20 cellular contexts compared by ENCODE assay signal in genomic region chr2:130346041-130346740, GRCh38. TPM values are rescaled to one million over a fixed set of nuclear protein-coding genes. Genes with fewer than 3 reads are reported as not detected.
DNase-seq lines count a peak whose midpoint lies in the region; ATAC-seq and TF ChIP-seq lines count a peak whose summit lies in the region.
"Had no signal": no experiment of that assay in that cellular context is flagged by ENCODE, and none has a peak within 500 bp of the region (broad histone marks: within the 10 kb centered on the region; RNA-seq: fewer than 3 reads in every experiment).

No MANE protein-coding gene starts in this region.

- peaks cover 55% of the 10 kb centered on the region for H3K36me3 Mint-ChIP-seq in activated CD8-positive, alpha-beta T cell treated with anti-CD3 and anti-CD28 coated beads for 36 hours (ENCODE audit: low read depth)
- H3K36me3 Mint-ChIP-seq in activated CD8-positive, alpha-beta T cell treated with anti-CD3 and anti-CD28 coated beads, Interleukin-2, amount 10 ng/mL, durations not matched to agents 7 days and 5 days (ENCODE audit: low read depth): peaks cover 56% of the 10 kb centered on the region
- peaks cover 62% of the 10 kb centered on the region for H3K36me3 Mint-ChIP-seq in activated naive CD8-positive, alpha-beta T cell treated with anti-CD3 and anti-CD28 coated beads, Interleukin-2, amount 50 U/mL, for 24 hours (ENCODE audit: low read depth)
- H3K36me3 Mint-ChIP-seq in nephron (ENCODE audit: low read depth): peaks cover 51% of the 10 kb centered on the region

- no peak for TF ChIP-seq CTCF in activated CD8-positive, alpha-beta T cell treated with anti-CD3 and anti-CD28 coated beads for 36 hours (IDR thresholded peaks at IDR 0.05)
- TF ChIP-seq CTCF in DND-41 (IDR thresholded peaks at IDR 0.05; ENCODE audit: borderline replicate concordance, extremely low read depth, low read length, poor library complexity, severe bottlenecking): no peak
- TF ChIP-seq CTCF in nephron (IDR thresholded peaks at IDR 0.05; ENCODE audit: unreplicated experiment in 3 of 3): no peak

- POLR2A ChIA-PET in activated CD8-positive, alpha-beta T cell treated with anti-CD3 and anti-CD28 coated beads for 36 hours (lab: Charles Lee): interaction anchor here (0.6 kb wide), 1 partner anchor 43 kb away, joined by 3 read pairs; no protein-coding TSS in a partner anchor
- POLR2A ChIA-PET in activated CD8-positive, alpha-beta T cell treated with anti-CD3 and anti-CD28 coated beads, Interleukin-2, amount 10 ng/mL, durations not matched to agents 7 days and 5 days (lab: Charles Lee): no interaction called here

- peaks cover 46% of the 10 kb centered on the region for H3K36me3 ChIP-seq in DND-41 (ENCODE audit: insufficient read depth, low read length)

- intact Hi-C loops in activated CD8-positive, alpha-beta T cell treated with anti-CD3 and anti-CD28 coated beads for 36 hours (cut with micrococcal nuclease): no loop called here

- CTCF ChIA-PET in activated CD8-positive, alpha-beta T cell treated with anti-CD3 and anti-CD28 coated beads for 36 hours (lab: Charles Lee): no interaction called here
- CTCF ChIA-PET in activated CD8-positive, alpha-beta T cell treated with anti-CD3 and anti-CD28 coated beads, Interleukin-2, amount 10 ng/mL, durations not matched to agents 7 days and 5 days (lab: Charles Lee): interaction anchor here (1.7 kb wide), 1 partner anchor 10 kb away, joined by 5 read pairs; the partner anchor contains the start of gene PTPN18

- no peak overlapping the region for H3K27ac ChIP-seq in DND-41 (ENCODE audit: low read length)
- H3K27ac ChIP-seq: A549, left ventricle myocardium inferior, RWPE1, thyroid gland had no signal

- H3K9me3 ChIP-seq in DND-41 (ENCODE audit: insufficient read depth, low read length, severe bottlenecking): no peaks in the 10 kb centered on the region
- H3K9me3 ChIP-seq: A549, left ventricle myocardium inferior, thyroid gland had no signal

- no peak for ATAC-seq in activated CD8-positive, alpha-beta T cell treated with anti-CD3 and anti-CD28 coated beads for 36 hours
- no peak for ATAC-seq in activated CD8-positive, alpha-beta T cell treated with anti-CD3 and anti-CD28 coated beads, Interleukin-2, amount 10 ng/mL, durations not matched to agents 7 days and 5 days
- no peak for ATAC-seq in DND-41 (ENCODE audit: insufficient read depth, low read depth)
- ATAC-seq in activated naive CD8-positive, alpha-beta T cell treated with anti-CD3 and anti-CD28 coated beads, Interleukin-2, amount 50 U/mL, for 24 hours: no peak
- ATAC-seq in HG02623 (IDR thresholded peaks at IDR 0.05; ENCODE audit: unreplicated experiment): no peak
- ATAC-seq: A549; activated CD8-positive, alpha-beta memory T cell treated with anti-CD3 and anti-CD28 coated beads, Interleukin-2, amount 10 ng/mL, durations not matched to agents 7 days and 5 days had no signal

- no peaks in the 10 kb centered on the region for H3K27me3 Mint-ChIP-seq in activated CD8-positive, alpha-beta T cell treated with anti-CD3 and anti-CD28 coated beads for 36 hours
- no peaks in the 10 kb centered on the region for H3K27me3 Mint-ChIP-seq in activated CD8-positive, alpha-beta T cell treated with anti-CD3 and anti-CD28 coated beads, Interleukin-2, amount 10 ng/mL, durations not matched to agents 7 days and 5 days (ENCODE audit: low read depth)
- no peaks in the 10 kb centered on the region for H3K27me3 Mint-ChIP-seq in activated naive CD8-positive, alpha-beta T cell treated with anti-CD3 and anti-CD28 coated beads, Interleukin-2, amount 50 U/mL, for 24 hours
- H3K27me3 Mint-ChIP-seq in nephron (ENCODE audit: low read depth): no peaks in the 10 kb centered on the region
- H3K27me3 Mint-ChIP-seq: activated CD8-positive, alpha-beta memory T cell treated with anti-CD3 and anti-CD28 coated beads, Interleukin-2, amount 10 ng/mL, durations not matched to agents 7 days and 5 days had no signal

- no peak overlapping the region for H3K9ac ChIP-seq in DND-41 (ENCODE audit: low read depth, low read length)

- no peak overlapping the region for H2AFZ ChIP-seq in DND-41 (ENCODE audit: low read depth, low read length)

- H3K4me3 ChIP-seq in DND-41 (ENCODE audit: low read depth in 1 of 2, low read length in 2 of 2): no peak overlapping the region
- H3K4me3 ChIP-seq: A549, left ventricle myocardium inferior, thyroid gland had no signal

- H3K4me1 ChIP-seq in DND-41 (ENCODE audit: insufficient read depth, low read length): peaks cover 27% of the 10 kb centered on the region

- peak overlapping the region; percentile 4 for H3K27ac Mint-ChIP-seq in activated CD8-positive, alpha-beta T cell treated with anti-CD3 and anti-CD28 coated beads for 36 hours
- H3K27ac Mint-ChIP-seq in activated CD8-positive, alpha-beta T cell treated with anti-CD3 and anti-CD28 coated beads, Interleukin-2, amount 10 ng/mL, durations not matched to agents 7 days and 5 days: no peak overlapping the region
- H3K27ac Mint-ChIP-seq in activated naive CD8-positive, alpha-beta T cell treated with anti-CD3 and anti-CD28 coated beads, Interleukin-2, amount 50 U/mL, for 24 hours: peak overlapping the region; percentile 49
- no peak overlapping the region for H3K27ac Mint-ChIP-seq in nephron
- H3K27ac Mint-ChIP-seq: activated CD8-positive, alpha-beta memory T cell treated with anti-CD3 and anti-CD28 coated beads, Interleukin-2, amount 10 ng/mL, durations not matched to agents 7 days and 5 days; T-helper 1 cell treated with Interleukin-12 subunit alpha and Interleukin-12 subunit beta and Interleukin-4 antibody, amounts not matched to agents 30 μg/mL and 1 μg/mL, for 36 hours had no signal

- peaks cover 25% of the 10 kb centered on the region for H4K20me1 ChIP-seq in DND-41 (ENCODE audit: insufficient read depth, low read length)

- DNase-seq in activated CD8-positive, alpha-beta T cell treated with anti-CD3 and anti-CD28 coated beads for 36 hours: no peak
- DNase-seq in activated CD8-positive, alpha-beta T cell treated with anti-CD3 and anti-CD28 coated beads, Interleukin-2, amount 10 ng/mL, durations not matched to agents 7 days and 5 days: no peak
- DNase-seq in DND-41 (no peak), AML-193 (lab: John Stamatoyannopoulos, UW) (no peak), foreskin melanocyte (no peak)
- DNase-seq in activated naive CD8-positive, alpha-beta T cell treated with anti-CD3 and anti-CD28 coated beads, Interleukin-2, amount 50 U/mL, for 24 hours: no peak
- DNase-seq: activated CD8-positive, alpha-beta memory T cell treated with anti-CD3 and anti-CD28 coated beads, Interleukin-2, amount 10 ng/mL, durations not matched to agents 7 days and 5 days; central memory CD4-positive, alpha-beta T cell; DMS79; left ventricle myocardium inferior; NCI-H2081; NCI-H2227 treated with DMSO at 0.1 percent for 48 hours; occipital lobe; stimulated activated naive CD4-positive, alpha-beta T cell treated with Interleukin-2 at 50 U/mL for 16 hours; thyroid gland had no signal

- no peak overlapping the region for H3K4me3 Mint-ChIP-seq in activated CD8-positive, alpha-beta T cell treated with anti-CD3 and anti-CD28 coated beads for 36 hours
- no peak overlapping the region for H3K4me3 Mint-ChIP-seq in activated CD8-positive, alpha-beta T cell treated with anti-CD3 and anti-CD28 coated beads, Interleukin-2, amount 10 ng/mL, durations not matched to agents 7 days and 5 days
- H3K4me3 Mint-ChIP-seq in activated naive CD8-positive, alpha-beta T cell treated with anti-CD3 and anti-CD28 coated beads, Interleukin-2, amount 50 U/mL, for 24 hours: peak overlapping the region; percentile 14
- H3K4me3 Mint-ChIP-seq in nephron: peak overlapping the region; percentile 47 to 74 (median 53)
- H3K4me3 Mint-ChIP-seq: activated CD8-positive, alpha-beta memory T cell treated with anti-CD3 and anti-CD28 coated beads, Interleukin-2, amount 10 ng/mL, durations not matched to agents 7 days and 5 days; T-helper 1 cell treated with Interleukin-12 subunit alpha and Interleukin-12 subunit beta and Interleukin-4 antibody, amounts not matched to agents 30 μg/mL and 1 μg/mL, for 36 hours had no signal

- H3K4me2 ChIP-seq in DND-41 (ENCODE audit: insufficient read depth, low read length): peak overlapping the region; percentile 17; the same call in 1 of the 2 replicates
- H3K4me2 ChIP-seq: A549 had no signal

- H3K27me3 ChIP-seq in DND-41 (ENCODE audit: insufficient read depth, low read length, poor library complexity): no peaks in the 10 kb centered on the region
- H3K27me3 ChIP-seq: thyroid gland had no signal

- no peaks in the 10 kb centered on the region for H3K9me3 Mint-ChIP-seq in activated CD8-positive, alpha-beta T cell treated with anti-CD3 and anti-CD28 coated beads for 36 hours
- no peaks in the 10 kb centered on the region for H3K9me3 Mint-ChIP-seq in activated CD8-positive, alpha-beta T cell treated with anti-CD3 and anti-CD28 coated beads, Interleukin-2, amount 10 ng/mL, durations not matched to agents 7 days and 5 days (ENCODE audit: insufficient read depth)
- H3K9me3 Mint-ChIP-seq in activated naive CD8-positive, alpha-beta T cell treated with anti-CD3 and anti-CD28 coated beads, Interleukin-2, amount 50 U/mL, for 24 hours: no peaks in the 10 kb centered on the region
- no peaks in the 10 kb centered on the region for H3K9me3 Mint-ChIP-seq in nephron
- H3K9me3 Mint-ChIP-seq: T-helper 1 cell treated with Interleukin-12 subunit alpha and Interleukin-12 subunit beta and Interleukin-4 antibody, amounts not matched to agents 30 μg/mL and 1 μg/mL, for 36 hours had no signal

- peaks cover 34% of the 10 kb centered on the region for H3K79me2 ChIP-seq in DND-41 (ENCODE audit: insufficient read depth, low read length)

- H3K4me1 Mint-ChIP-seq in activated CD8-positive, alpha-beta T cell treated with anti-CD3 and anti-CD28 coated beads for 36 hours (ENCODE audit: low read depth): peaks cover 32% of the 10 kb centered on the region
- peaks cover 31% of the 10 kb centered on the region for H3K4me1 Mint-ChIP-seq in activated CD8-positive, alpha-beta T cell treated with anti-CD3 and anti-CD28 coated beads, Interleukin-2, amount 10 ng/mL, durations not matched to agents 7 days and 5 days (ENCODE audit: low read depth)
- peaks cover 57% of the 10 kb centered on the region for H3K4me1 Mint-ChIP-seq in activated naive CD8-positive, alpha-beta T cell treated with anti-CD3 and anti-CD28 coated beads, Interleukin-2, amount 50 U/mL, for 24 hours
- peaks cover 13% of the 10 kb centered on the region for H3K4me1 Mint-ChIP-seq in nephron

RNA-seq across cellular contexts. Expression of gene IMP4, which starts 3.5 kb away (rescaled TPM):
- total RNA-seq in activated CD8-positive, alpha-beta T cell treated with anti-CD3 and anti-CD28 coated beads for 36 hours: 100 to 1,000 TPM; 160 to 163 TPM
- total RNA-seq in activated CD8-positive, alpha-beta T cell treated with anti-CD3 and anti-CD28 coated beads, Interleukin-2, amount 10 ng/mL, durations not matched to agents 7 days and 5 days: 10 to 100 TPM; 80.7 to 88.6 TPM

RNA-seq across cellular contexts. Expression of gene PTPN18, which starts 9.7 kb away (rescaled TPM):
- 10 to 100 TPM; 32.9 to 35.4 TPM for total RNA-seq in activated CD8-positive, alpha-beta T cell treated with anti-CD3 and anti-CD28 coated beads for 36 hours
- total RNA-seq in activated CD8-positive, alpha-beta T cell treated with anti-CD3 and anti-CD28 coated beads, Interleukin-2, amount 10 ng/mL, durations not matched to agents 7 days and 5 days: 10 to 100 TPM; 67.0 to 71.9 TPM

Comparison
In these comparisons a context has a peak if more than half of its experiments do, and no peak if none do; other contexts are left out.
1. H3K27ac Mint-ChIP-seq: peak in activated CD8-positive, alpha-beta T cell treated with anti-CD3 and anti-CD28 coated beads for 36 hours (single experiment) and activated naive CD8-positive, alpha-beta T cell treated with anti-CD3 and anti-CD28 coated beads, Interleukin-2, amount 50 U/mL, for 24 hours (single experiment); none in activated CD8-positive, alpha-beta T cell treated with anti-CD3 and anti-CD28 coated beads, Interleukin-2, amount 10 ng/mL, durations not matched to agents 7 days and 5 days (single experiment) and nephron (0 of 3).
2. H3K4me3 Mint-ChIP-seq: peak in activated naive CD8-positive, alpha-beta T cell treated with anti-CD3 and anti-CD28 coated beads, Interleukin-2, amount 50 U/mL, for 24 hours (single experiment) and nephron (3 of 3); none in activated CD8-positive, alpha-beta T cell treated with anti-CD3 and anti-CD28 coated beads for 36 hours (single experiment) and activated CD8-positive, alpha-beta T cell treated with anti-CD3 and anti-CD28 coated beads, Interleukin-2, amount 10 ng/mL, durations not matched to agents 7 days and 5 days (single experiment).